Comparison of ENCODE assay signal across 7 cellular contexts in genomic region chr2:23925702-23926288, GRCh38. TPM values are rescaled to one million over a fixed set of nuclear protein-coding genes. Genes with fewer than 3 reads are reported as not detected.
DNase-seq lines count a peak whose midpoint lies in the region; ATAC-seq and TF ChIP-seq lines count a peak whose summit lies in the region.

No MANE protein-coding gene starts in this region.

- no peaks in the 10 kb centered on the region for H3K9me3 Mint-ChIP-seq in dendritic cell treated with granulocyte-macrophage colony-stimulating factor and Interleukin-4, amounts not matched to agents 40 ng/mL and 50 ng/mL, for 4 days

- peak overlapping the region; percentile 90 for H3K4me3 Mint-ChIP-seq in dendritic cell treated with granulocyte-macrophage colony-stimulating factor and Interleukin-4, amounts not matched to agents 40 ng/mL and 50 ng/mL, for 4 days

- peaks cover 53% of the 10 kb centered on the region for H3K36me3 Mint-ChIP-seq in dendritic cell treated with granulocyte-macrophage colony-stimulating factor and Interleukin-4, amounts not matched to agents 40 ng/mL and 50 ng/mL, for 4 days (ENCODE audit: low read depth)

- H3K27ac Mint-ChIP-seq in dendritic cell treated with granulocyte-macrophage colony-stimulating factor and Interleukin-4, amounts not matched to agents 40 ng/mL and 50 ng/mL, for 4 days = peak overlapping the region; percentile 98

- peak overlapping the region; percentile 93 to 96 for H3K9ac ChIP-seq in liver (ENCODE audit: low read depth in 1 of 2, low read length in 2 of 2)

- ATAC-seq in GM18517 (IDR thresholded peaks at IDR 0.05; ENCODE audit: unreplicated experiment) (peak; percentile 56), HG02642 (IDR thresholded peaks at IDR 0.05; ENCODE audit: poor library complexity, unreplicated experiment) (peak; percentile 57)

- H3K4me1 Mint-ChIP-seq in dendritic cell treated with granulocyte-macrophage colony-stimulating factor and Interleukin-4, amounts not matched to agents 40 ng/mL and 50 ng/mL, for 4 days (ENCODE audit: low read depth) = peaks cover 51% of the 10 kb centered on the region

- TF ChIP-seq RAD21 in liver (IDR thresholded peaks at IDR 0.05) = peak; percentile 6 to 25

- peaks cover 2 to 28% (median 18%) of the 10 kb centered on the region in 4 donors for H3K4me1 ChIP-seq in liver (ENCODE audit: control insufficient read depth in 4 of 4, insufficient read depth in 4 of 4, low read length in 3 of 4)

- peak overlapping the region; percentile 87 to 91 (median 90) for H3K4me3 ChIP-seq in liver (ENCODE audit: low read depth in 1 of 3, low read length in 3 of 3)

- H3K36me3 ChIP-seq in liver (ENCODE audit: control insufficient read depth in 4 of 4, insufficient read depth in 3 of 4, low read depth in 1 of 4, low read length in 3 of 4) = no peaks in the 10 kb centered on the region

- no peaks in the 10 kb centered on the region for H3K9me3 ChIP-seq in liver (ENCODE audit: control insufficient read depth in 4 of 4, low read length in 3 of 4)

- DNase-seq in NCI-H1105 treated with DMSO at 0.1 percent for 48 hours (lab: John Stamatoyannopoulos, UW) = peak; percentile 39
- DNase-seq in activated CD4-positive, CD25-positive, alpha-beta regulatory T cell treated with anti-CD3 and anti-CD28 coated beads, Interleukin-2, amount 50 U/mL, for 16 hours (ENCODE audit: low read depth, low spot score) = peak; percentile 28
- DNase-seq in stimulated activated CD8-positive, alpha-beta memory T cell treated with anti-CD3 and anti-CD28 coated beads, Interleukin-12 subunit alpha, Interleukin-12 subunit beta, amount 100 ng/mL, for 24 hours (ENCODE audit: extremely low read depth) = peak; percentile 25

- WGBS in liver = 1% methylated on average over 13 of the region's 13 CpGs

- no peak for TF ChIP-seq CTCF in liver (IDR thresholded peaks at IDR 0.05; ENCODE audit: low read depth, low read length, missing input control)

- H3K27me3 ChIP-seq in liver (ENCODE audit: control insufficient read depth in 4 of 4, insufficient read depth in 4 of 4, low read length in 3 of 4) = no peaks in the 10 kb centered on the region

- no peaks in the 10 kb centered on the region for H3K27me3 Mint-ChIP-seq in dendritic cell treated with granulocyte-macrophage colony-stimulating factor and Interleukin-4, amounts not matched to agents 40 ng/mL and 50 ng/mL, for 4 days

- intact Hi-C loops in dendritic cell treated with granulocyte-macrophage colony-stimulating factor and Interleukin-4, amounts not matched to agents 40 ng/mL and 50 ng/mL, for 4 days (cut with micrococcal nuclease) = loop anchor here (1.0 kb wide), 1 partner anchor 15 kb away; the partner anchor contains the start of gene UBXN2A

- H3K27ac ChIP-seq in liver (ENCODE audit: low read depth in 1 of 2, low read length in 2 of 2) = peak overlapping the region; percentile 82 to 99

TF ChIP-seq in liver, 16 proteins besides CTCF, POLR2A, EP300 and RAD21:
- no peak for TF ChIP-seq FOXA2 (IDR thresholded peaks at IDR 0.05)
- no peak for TF ChIP-seq FOXA1 (IDR thresholded peaks at IDR 0.05)
- no peak for TF ChIP-seq SP1 (IDR thresholded peaks at IDR 0.05)
- no peak for TF ChIP-seq RXRA (IDR thresholded peaks at IDR 0.05)
- peak; percentile 30 for TF ChIP-seq YY1 (IDR thresholded peaks at IDR 0.05)
- TF ChIP-seq, protein P1, sequence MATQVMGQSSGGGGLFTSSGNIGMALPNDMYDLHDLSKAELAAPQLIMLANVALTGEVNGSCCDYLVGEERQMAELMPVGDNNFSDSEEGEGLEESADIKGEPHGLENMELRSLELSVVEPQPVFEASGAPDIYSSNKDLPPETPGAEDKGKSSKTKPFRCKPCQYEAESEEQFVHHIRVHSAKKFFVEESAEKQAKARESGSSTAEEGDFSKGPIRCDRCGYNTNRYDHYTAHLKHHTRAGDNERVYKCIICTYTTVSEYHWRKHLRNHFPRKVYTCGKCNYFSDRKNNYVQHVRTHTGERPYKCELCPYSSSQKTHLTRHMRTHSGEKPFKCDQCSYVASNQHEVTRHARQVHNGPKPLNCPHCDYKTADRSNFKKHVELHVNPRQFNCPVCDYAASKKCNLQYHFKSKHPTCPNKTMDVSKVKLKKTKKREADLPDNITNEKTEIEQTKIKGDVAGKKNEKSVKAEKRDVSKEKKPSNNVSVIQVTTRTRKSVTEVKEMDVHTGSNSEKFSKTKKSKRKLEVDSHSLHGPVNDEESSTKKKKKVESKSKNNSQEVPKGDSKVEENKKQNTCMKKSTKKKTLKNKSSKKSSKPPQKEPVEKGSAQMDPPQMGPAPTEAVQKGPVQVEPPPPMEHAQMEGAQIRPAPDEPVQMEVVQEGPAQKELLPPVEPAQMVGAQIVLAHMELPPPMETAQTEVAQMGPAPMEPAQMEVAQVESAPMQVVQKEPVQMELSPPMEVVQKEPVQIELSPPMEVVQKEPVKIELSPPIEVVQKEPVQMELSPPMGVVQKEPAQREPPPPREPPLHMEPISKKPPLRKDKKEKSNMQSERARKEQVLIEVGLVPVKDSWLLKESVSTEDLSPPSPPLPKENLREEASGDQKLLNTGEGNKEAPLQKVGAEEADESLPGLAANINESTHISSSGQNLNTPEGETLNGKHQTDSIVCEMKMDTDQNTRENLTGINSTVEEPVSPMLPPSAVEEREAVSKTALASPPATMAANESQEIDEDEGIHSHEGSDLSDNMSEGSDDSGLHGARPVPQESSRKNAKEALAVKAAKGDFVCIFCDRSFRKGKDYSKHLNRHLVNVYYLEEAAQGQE (IDR thresholded peaks at IDR 0.05) = no peak
- TF ChIP-seq EGR1 (IDR thresholded peaks at IDR 0.05; ENCODE audit: low read depth in 2 of 2) = no peak
- no peak for TF ChIP-seq HNF4G (IDR thresholded peaks at IDR 0.05)

RNA-seq across cellular contexts. Expression of gene ATAD2B, which starts 1.1 kb away (rescaled TPM):
- 10 to 100 TPM; 16.1 to 16.2 TPM for total RNA-seq in liver
- polyA plus RNA-seq in liver = 1 to 10 TPM; 2.3 to 6.8 TPM

RNA-seq across cellular contexts. Expression of gene UBXN2A, which starts 14.5 kb away (rescaled TPM):
- 1 to 10 TPM; 4.9 to 6.3 TPM for total RNA-seq in liver
- polyA plus RNA-seq in liver = 1 to 10 TPM; 2.7 to 4.8 TPM

Comparison
In these comparisons a context has a peak if more than half of its experiments do, and no peak if none do; other contexts are left out.
1. Peak in every context shown above with its lines: DNase-seq, ATAC-seq, H3K4me3 ChIP-seq and H3K27ac ChIP-seq.